Comparison of ENCODE assay signal across 8 cellular contexts in genomic region chr2:241659150-241659739, GRCh38. TPM values are rescaled to one million over a fixed set of nuclear protein-coding genes. Genes with fewer than 3 reads are reported as not detected.
DNase-seq lines count a peak whose midpoint lies in the region; ATAC-seq, FAIRE-seq and TF ChIP-seq lines count a peak whose summit lies in the region.

No MANE protein-coding gene starts in this region.

- POLR2A ChIA-PET in IMR-90 (lab: Charles Lee; ENCODE audit: unreplicated experiment): no interaction called here

- H3K9me3 Mint-ChIP-seq in Calu3 (ENCODE audit: low read depth, unreplicated experiment): no peaks in the 10 kb centered on the region

- H4K20me1 ChIP-seq in IMR-90 (ENCODE audit: insufficient read depth, low read length): no peaks in the 10 kb centered on the region; the same call in 1 of the 2 replicates

- no peak overlapping the region for H2BK120ac ChIP-seq in IMR-90 (ENCODE audit: low read depth, low read length)

- H3K36me3 Mint-ChIP-seq in Calu3 (ENCODE audit: insufficient read depth, unreplicated experiment): peaks cover 52% of the 10 kb centered on the region

- H3K4me1 Mint-ChIP-seq in Calu3 (ENCODE audit: low read depth, unreplicated experiment): no peaks in the 10 kb centered on the region

- peak; percentile 36 for DNase-seq in Calu3
- peak; percentile 73 for DNase-seq in IMR-90
- DNase-seq in SK-N-DZ (ENCODE audit: low spot score): peak; percentile 72
- peak; percentile 57 for DNase-seq in bronchial epithelial cell (ENCODE audit: low read depth)
- peak; percentile 54 to 67 for DNase-seq in left colon
- DNase-seq in stimulated activated CD4-positive, alpha-beta T cell treated with anti-CD3 and anti-CD28 coated beads, TNF-alpha, amount 100 ng/mL, for 48 hours (ENCODE audit: low read depth in 3 of 3): peak in 2 of 3 donors; percentile 4 to 18

- H3K4me3 Mint-ChIP-seq in Calu3 (ENCODE audit: low read depth, unreplicated experiment): no peak overlapping the region

- H2AK5ac ChIP-seq in IMR-90 (ENCODE audit: low read depth, low read length): no peak overlapping the region

- BruUV-seq in Calu3 (replicated peaks; lab: Mats Ljungman, UMichigan): no TSS peak
- no TSS peak for BruUV-seq in IMR-90 (replicated peaks; lab: Mats Ljungman, UMichigan)

- no peak overlapping the region for H3K27ac ChIP-seq in IMR-90 (ENCODE audit: insufficient read depth, low read length)

- no peak overlapping the region for H2BK20ac ChIP-seq in IMR-90 (ENCODE audit: low read depth, low read length)

- H3K36me3 ChIP-seq in IMR-90 (ENCODE audit: control insufficient read depth, insufficient read depth, low read length) (peaks cover 42% of the 10 kb centered on the region), bronchial epithelial cell (ENCODE audit: control insufficient read depth, insufficient read depth, low read length) (peaks cover 26% of the 10 kb centered on the region)

- H3K27me3 ChIP-seq in IMR-90 (ENCODE audit: control insufficient read depth, insufficient read depth, low read length) (no peaks in the 10 kb centered on the region), bronchial epithelial cell (ENCODE audit: control insufficient read depth, insufficient read depth, low read length) (no peaks in the 10 kb centered on the region)

- H2AFZ ChIP-seq in IMR-90 (replicated peaks; ENCODE audit: low read length, poor library complexity): no peak overlapping the region

- no peaks in the 10 kb centered on the region for H3K4me1 ChIP-seq in IMR-90 (ENCODE audit: control insufficient read depth, insufficient read depth, low read length)

- CTCF ChIA-PET in Calu3 (lab: Charles Lee): interaction anchor here (1.5 kb wide), 1 partner anchor 220 kb away, joined by 8 read pairs; no protein-coding TSS in a partner anchor
- CTCF ChIA-PET in IMR-90 (lab: Yijun Ruan, JAX): interaction anchor here (0.6 to 0.8 kb wide), 4 partner anchors 9 to 43 kb away, joined by 3 to 5 read pairs (median 4); no protein-coding TSS in a partner anchor

- H3K18ac ChIP-seq in IMR-90 (ENCODE audit: low read depth, low read length): no peak overlapping the region

- no peak overlapping the region for H3K14ac ChIP-seq in IMR-90 (replicated peaks; ENCODE audit: low read depth, low read length)

- H3K4ac ChIP-seq in IMR-90 (ENCODE audit: low read depth, low read length): no peak overlapping the region

- intact Hi-C loops in Calu3 (cut with micrococcal nuclease; ENCODE audit: unreplicated experiment) (no loop called here), IMR-90 (cut with micrococcal nuclease) (loop anchor here (2.0 to 5.0 kb wide), 2 partner anchors 152 to 302 kb away; partner anchors contain the start of gene FARP2), left colon (cut with DNase I, micrococcal nuclease) (no loop called here)

- no peak overlapping the region for H3K9ac ChIP-seq in IMR-90 (ENCODE audit: low read depth, low read length)

- no peak overlapping the region for H3K56ac ChIP-seq in IMR-90 (ENCODE audit: extremely low read depth, insufficient read depth, low read length)

- TF ChIP-seq CTCF in Calu3 (IDR thresholded peaks at IDR 0.05; ENCODE audit: unreplicated experiment): no peak
- peak; percentile 77 for TF ChIP-seq CTCF in IMR-90 (conservative IDR thresholded peaks at IDR 0.05; ENCODE audit: low read depth, low read length)
- TF ChIP-seq CTCF in bronchial epithelial cell (IDR thresholded peaks at IDR 0.05; ENCODE audit: insufficient read depth, low read length, severe bottlenecking): peak; percentile 81

- H2BK5ac ChIP-seq in IMR-90 (ENCODE audit: low read depth, low read length, poor library complexity, severe bottlenecking): no peak overlapping the region

- no peak overlapping the region for H3K23ac ChIP-seq in IMR-90 (ENCODE audit: low read depth, low read length)

- dilution Hi-C loops in IMR-90 (cut with HindIII; ENCODE audit: low sequenced_read_pairs, unreplicated experiment): no loop called here

- no peak overlapping the region for H3K4me2 ChIP-seq in IMR-90 (ENCODE audit: low read depth, low read length)

- H3K27me3 Mint-ChIP-seq in Calu3 (ENCODE audit: unreplicated experiment): no peaks in the 10 kb centered on the region

- no peak for TF ChIP-seq POLR2A in IMR-90 (IDR thresholded peaks at IDR 0.05; ENCODE audit: low read depth, low read length)

- H2BK15ac ChIP-seq in IMR-90 (ENCODE audit: low read depth, low read length): no peak overlapping the region

- H3K9me1 ChIP-seq in IMR-90 (ENCODE audit: insufficient read depth, low read length): no peaks in the 10 kb centered on the region

- peaks cover 0 to 4% of the 10 kb centered on the region in 2 experiments; a peak in 2 of 4 replicates for H3K79me1 ChIP-seq in IMR-90 (ENCODE audit: low read depth in 1 of 2, low read length in 2 of 2)

- 61% methylated on average over 18 of the region's 26 CpGs; no CpG with 5 or more reads in 1 of the 2 experiments for WGBS in IMR-90 (ENCODE audit: extremely low coverage in 2 of 2, insufficient read length in 1 of 2), 2 experiments

- FAIRE-seq in bronchial epithelial cell (lab: Jason Lieb, UNC): peak; percentile 64

- H3K4me3 ChIP-seq in IMR-90 (ENCODE audit: insufficient read depth, low read depth, low read length) (no peak overlapping the region), bronchial epithelial cell (ENCODE audit: low read depth, low read length) (no peak overlapping the region)

- no peak overlapping the region for H4K8ac ChIP-seq in IMR-90 (ENCODE audit: low read depth in 2 of 2, low read length in 2 of 2)

- in situ Hi-C loops in IMR-90 (cut with MboI; ENCODE audit: low sequenced_read_pairs): loop anchor here (25.0 kb wide), 1 partner anchor 797 kb away; the partner anchor contains the start of gene AGXT

- no peak overlapping the region for H2AK9ac ChIP-seq in IMR-90 (replicated peaks; ENCODE audit: low read depth, low read length, poor library complexity)

- peak; percentile 88 for TF ChIP-seq RAD21 in IMR-90 (IDR thresholded peaks at IDR 0.05; ENCODE audit: low read length)

- no peak overlapping the region for H4K5ac ChIP-seq in IMR-90 (ENCODE audit: low read depth, low read length)

- no peak overlapping the region for H3K27ac Mint-ChIP-seq in Calu3 (ENCODE audit: unreplicated experiment)

- ATAC-seq in IMR-90 (ENCODE audit: low read depth): peak; percentile 89
- peak; percentile 63 for ATAC-seq in left colon
- ATAC-seq in GM18511 (IDR thresholded peaks at IDR 0.05; ENCODE audit: unreplicated experiment): no peak
- no peak for ATAC-seq in GM18907 (IDR thresholded peaks at IDR 0.05; ENCODE audit: unreplicated experiment)

- no peak overlapping the region for H4K91ac ChIP-seq in IMR-90 (ENCODE audit: insufficient read depth, low read depth, low read length)

- no peaks in the 10 kb centered on the region for H3K9me3 ChIP-seq in IMR-90 (ENCODE audit: control insufficient read depth, insufficient read depth, low read length)

TF ChIP-seq in IMR-90, 13 proteins besides CTCF, POLR2A, EP300 and RAD21 (continues in another document):
- 0 out of 2 replicates have a peak, but pooled peaks have one; percentile 12 for TF ChIP-seq MAZ (IDR thresholded peaks at IDR 0.05; ENCODE audit: borderline replicate concordance, low read depth, low read length)
- TF ChIP-seq MXI1 (IDR thresholded peaks at IDR 0.05; ENCODE audit: borderline replicate concordance, low read depth, low read length): peak; percentile 48; the same call in 1 of the 2 replicates
- peak; percentile 79 for TF ChIP-seq CEBPB (IDR thresholded peaks at IDR 0.05; ENCODE audit: low read depth, low read length)

RNA-seq across cellular contexts. Expression of gene ATG4B, which starts 21.8 kb away (rescaled TPM):
- 93.0 and 95.3 TPM in 2 replicates for total RNA-seq in Calu3 (2022)
- 102 and 146 TPM in 2 replicates for total RNA-seq in IMR-90 (2012; rRNA removed)
- polyA plus RNA-seq in IMR-90 (2012; rRNA removed): 98.4 and 113 TPM in 2 replicates
- polyA plus RNA-seq in IMR-90 (2012; cell fraction: cytosol; rRNA removed): 52.3 and 78.0 TPM in 2 replicates
- polyA plus RNA-seq in IMR-90 (2012; cell fraction: nucleus; rRNA removed; ENCODE audit: low replicate concordance): 374 and 431 TPM in 2 replicates
- polyA plus RNA-seq in SK-N-DZ (2014; cell fraction: cytosol; rRNA removed): 137 and 140 TPM in 2 replicates
- 174 and 224 TPM in 2 replicates for polyA plus RNA-seq in SK-N-DZ (2014; cell fraction: nucleus; rRNA removed)
- 51.3 and 66.6 TPM in 2 replicates for total RNA-seq in bronchial epithelial cell
- 10 to 100 TPM; 90.0 to 95.9 TPM for total RNA-seq in left colon

RNA-seq across cellular contexts. Expression of gene THAP4, which starts 22.3 kb away (rescaled TPM):
- total RNA-seq in Calu3 (2022) (53.6 and 57.5 TPM in 2 replicates), IMR-90 (2012; rRNA removed) (33.9 and 42.2 TPM in 2 replicates), bronchial epithelial cell (50.2 and 54.8 TPM in 2 replicates), left colon (10 to 100 TPM; 86.0 to 86.7 TPM)
- 55.1 and 60.3 TPM in 2 replicates for polyA plus RNA-seq in IMR-90 (2012; rRNA removed)
- 53.0 and 64.7 TPM in 2 replicates for polyA plus RNA-seq in IMR-90 (2012; cell fraction: cytosol; rRNA removed)
- polyA plus RNA-seq in IMR-90 (2012; cell fraction: nucleus; rRNA removed; ENCODE audit: low replicate concordance): 20.5 and 32.9 TPM in 2 replicates
- polyA plus RNA-seq in SK-N-DZ (2014; cell fraction: cytosol; rRNA removed): 65.1 and 66.6 TPM in 2 replicates
- polyA plus RNA-seq in SK-N-DZ (2014; cell fraction: nucleus; rRNA removed): 28.6 and 35.8 TPM in 2 replicates

RNA-seq across cellular contexts. Expression of gene DTYMK, which starts 27.4 kb away (rescaled TPM):
- total RNA-seq in Calu3 (2022) (67.6 and 80.7 TPM in 2 replicates), IMR-90 (2012; rRNA removed) (31.7 and 32.8 TPM in 2 replicates), bronchial epithelial cell (10.6 and 21.1 TPM in 2 replicates), left colon (10 to 100 TPM; 13.4 to 23.7 TPM)
- polyA plus RNA-seq in IMR-90 (2012; rRNA removed): 50.1 and 50.5 TPM in 2 replicates
- polyA plus RNA-seq in IMR-90 (2012; cell fraction: cytosol; rRNA removed): 40.6 and 60.0 TPM in 2 replicates
- polyA plus RNA-seq in IMR-90 (2012; cell fraction: nucleus; rRNA removed; ENCODE audit: low replicate concordance): 20.9 and 27.0 TPM in 2 replicates
- polyA plus RNA-seq in SK-N-DZ (2014; cell fraction: cytosol; rRNA removed): 131 and 155 TPM in 2 replicates
- 110 and 133 TPM in 2 replicates for polyA plus RNA-seq in SK-N-DZ (2014; cell fraction: nucleus; rRNA removed)

RNA-seq across cellular contexts. Expression of gene ING5, which starts 42.6 kb away (rescaled TPM):
- total RNA-seq in Calu3 (2022) (29.3 and 35.1 TPM in 2 replicates), IMR-90 (2012; rRNA removed) (16.7 and 38.9 TPM in 2 replicates), bronchial epithelial cell (19.7 and 27.1 TPM in 2 replicates), left colon (10 to 100 TPM; 26.7 to 27.6 TPM)
- 36.1 and 36.5 TPM in 2 replicates for polyA plus RNA-seq in IMR-90 (2012; rRNA removed)
- 28.4 and 31.1 TPM in 2 replicates for polyA plus RNA-seq in IMR-90 (2012; cell fraction: cytosol; rRNA removed)
- polyA plus RNA-seq in IMR-90 (2012; cell fraction: nucleus; rRNA removed; ENCODE audit: low replicate concordance): 107 and 146 TPM in 2 replicates
- polyA plus RNA-seq in SK-N-DZ (2014; cell fraction: cytosol; rRNA removed): 40.7 and 62.3 TPM in 2 replicates
- polyA plus RNA-seq in SK-N-DZ (2014; cell fraction: nucleus; rRNA removed): 96.6 and 142 TPM in 2 replicates

Comparison
In these comparisons a context has a peak if more than half of its experiments do, and no peak if none do; other contexts are left out.
1. DNase-seq: peak in every context shown above with its lines; median percentile 73 in IMR-90; 72 in SK-N-DZ; 60 in left colon; 57 in bronchial epithelial cell; 36 in Calu3; 11 in stimulated activated CD4-positive, alpha-beta T cell treated with anti-CD3 and anti-CD28 coated beads, TNF-alpha, amount 100 ng/mL, for 48 hours.
2. ATAC-seq: peak in IMR-90 (single experiment) and left colon (single experiment); none in GM18511 (single experiment) and GM18907 (single experiment).